Comparison of ENCODE assay signal across 15 cellular contexts in genomic region chr10:497898-498451, GRCh38.
DNase-seq lines count a peak whose midpoint lies in the region; TF ChIP-seq lines count a peak whose summit lies in the region.
"Had no signal": no experiment of that assay in that cellular context is flagged by ENCODE, and none has a peak within 500 bp of the region (broad histone marks: within the 10 kb centered on the region; RNA-seq: fewer than 3 reads in every experiment).

No MANE protein-coding gene starts in this region.

- H3K79me1 ChIP-seq in mesendoderm (ENCODE audit: low read length): no peaks in the 10 kb centered on the region

- no peaks in the 10 kb centered on the region for H3K79me2 ChIP-seq in mesendoderm (ENCODE audit: control insufficient read depth, insufficient read depth, low read length)

- H2BK120ac ChIP-seq in mesendoderm (ENCODE audit: low read depth, low read length): no peak overlapping the region

- H3K23ac ChIP-seq in mesendoderm (ENCODE audit: low read length): no peak overlapping the region

- peak overlapping the region; percentile 5 for H3K56ac ChIP-seq in mesendoderm (ENCODE audit: low read length)

- no peak overlapping the region for H3K9ac ChIP-seq in mesendoderm (ENCODE audit: low read length)

- H3K9me3 ChIP-seq in esophagus squamous epithelium (no peaks in the 10 kb centered on the region), thyroid gland (no peaks in the 10 kb centered on the region)
- H3K9me3 ChIP-seq: HAP-1 had no signal

- H3K4ac ChIP-seq in mesendoderm (ENCODE audit: low read depth, low read length): no peak overlapping the region

- DNase-seq in NCI-H1694 treated with DMSO at 0.1 percent for 48 hours (lab: John Stamatoyannopoulos, UW) (peak; percentile 14), NCI-H1694 (lab: John Stamatoyannopoulos, UW) (no peak), esophagus squamous epithelium (lab: John Stamatoyannopoulos, UW) (no peak), mesendoderm (no peak), thyroid gland (peak; percentile 37 to 48), mesenteric fat pad (ENCODE audit: low spot score) (no peak), NCI-H774 (lab: John Stamatoyannopoulos, UW) (no peak)
- no peak for DNase-seq in stimulated activated CD8-positive, alpha-beta memory T cell treated with anti-CD3 and anti-CD28 coated beads, Interleukin-4, amount 100 ng/mL, for 48 hours
- DNase-seq: CD8-positive, alpha-beta memory T cell; NCI-H1436 treated with DMSO at 0.1 percent for 48 hours; NCI-H2107; NCI-H226; NCI-H82 had no signal

- no peak overlapping the region for H3K18ac ChIP-seq in mesendoderm (ENCODE audit: low read length)

- H4K5ac ChIP-seq in mesendoderm (ENCODE audit: low read length): no peak overlapping the region

- intact Hi-C loops in esophagus squamous epithelium (cut with DNase I): no loop called here
- intact Hi-C loops in thyroid gland (cut with DNase I): no loop called here

- no peaks in the 10 kb centered on the region for H3K36me3 ChIP-seq in esophagus squamous epithelium
- H3K36me3 ChIP-seq in mesendoderm (ENCODE audit: control insufficient read depth, insufficient read depth, low read length): no peaks in the 10 kb centered on the region
- H3K36me3 ChIP-seq in thyroid gland: no peaks in the 10 kb centered on the region
- H3K36me3 ChIP-seq: HAP-1 had no signal

- TF ChIP-seq POLR2A in esophagus squamous epithelium (IDR thresholded peaks at IDR 0.05): no peak
- no peak for TF ChIP-seq POLR2A in thyroid gland (IDR thresholded peaks at IDR 0.05)

- H4K8ac ChIP-seq in mesendoderm (ENCODE audit: low read depth, low read length): no peak overlapping the region

- H2BK15ac ChIP-seq in mesendoderm (replicated peaks; ENCODE audit: low read depth): no peak overlapping the region

- H2BK5ac ChIP-seq in mesendoderm (ENCODE audit: low read length): no peak overlapping the region

- no peak overlapping the region for H3K4me3 ChIP-seq in esophagus squamous epithelium
- no peak overlapping the region for H3K4me3 ChIP-seq in mesendoderm (ENCODE audit: low read length)
- no peak overlapping the region for H3K4me3 ChIP-seq in thyroid gland (replicated peaks in 1 of 3)
- H3K4me3 ChIP-seq: HAP-1 had no signal

- H2AK5ac ChIP-seq in mesendoderm (ENCODE audit: low read length): no peak overlapping the region

- peaks cover 0 to 43% (median 0%) of the 10 kb centered on the region in 3 donors for H3K4me1 ChIP-seq in esophagus squamous epithelium
- peaks cover 14% of the 10 kb centered on the region for H3K4me1 ChIP-seq in mesendoderm (ENCODE audit: control insufficient read depth, low read depth, low read length)
- peaks cover 0 to 3% of the 10 kb centered on the region in 2 donors for H3K4me1 ChIP-seq in thyroid gland
- H3K4me1 ChIP-seq: HAP-1 had no signal

- TF ChIP-seq CTCF in esophagus squamous epithelium (IDR thresholded peaks at IDR 0.05): no peak
- no peak for TF ChIP-seq CTCF in thyroid gland (IDR thresholded peaks at IDR 0.05)

- no peak overlapping the region for H3K4me2 ChIP-seq in mesendoderm (ENCODE audit: low read length)

- H3K27me3 ChIP-seq in esophagus squamous epithelium (no peaks in the 10 kb centered on the region), mesendoderm (ENCODE audit: insufficient read depth, low read length, poor library complexity) (no peaks in the 10 kb centered on the region), thyroid gland (no peaks in the 10 kb centered on the region)

- H3K27ac ChIP-seq in esophagus squamous epithelium (peak overlapping the region in 3 of 4 donors; percentile 11 to 58 (median 32)), mesendoderm (ENCODE audit: low read depth, low read length) (no peak overlapping the region), thyroid gland (no peak overlapping the region)
- H3K27ac ChIP-seq: 22Rv1 had no signal

- 59 to 80% methylated on average over 1 to 4 of the region's 6 CpGs for WGBS in esophagus squamous epithelium, 2 donors
- no CpG with 5 or more reads among the region's 6 CpGs for WGBS in mesendoderm (ENCODE audit: extremely low coverage, insufficient coverage, low lambda C conversion rate)
- 80 to 85% methylated on average over 4 to 6 of the region's 6 CpGs for WGBS in thyroid gland, 2 donors

Comparison
In these comparisons a context has a peak if more than half of its experiments do, and no peak if none do; other contexts are left out.
1. DNase-seq: peak in NCI-H1694 treated with DMSO at 0.1 percent for 48 hours (single experiment) and thyroid gland (2 of 2); none in NCI-H1694 (single experiment), esophagus squamous epithelium (single experiment), mesendoderm (single experiment), mesenteric fat pad (single experiment), NCI-H774 (single experiment) and stimulated activated CD8-positive, alpha-beta memory T cell treated with anti-CD3 and anti-CD28 coated beads, Interleukin-4, amount 100 ng/mL, for 48 hours (single experiment).
2. H3K27ac ChIP-seq: peak in esophagus squamous epithelium (3 of 4); none in mesendoderm (single experiment) and thyroid gland (0 of 3).